ENCODE assay signal across 8 cellular contexts in genomic region chr14:55233591-55233990, GRCh38.
"Had no signal": no experiment of that assay in that cellular context is flagged by ENCODE, and none has a peak within 500 bp of the region (broad histone marks: within the 10 kb centered on the region; RNA-seq: fewer than 3 reads in every experiment).

No MANE protein-coding gene starts in this region.

- ATAC-seq: GM12878 had no signal

- H3K4me3 ChIP-seq: GM12878 had no signal

- DNase-seq: GDM1, GF-D8 had no signal

- FAIRE-seq: G401.6, GM12878, GM12891, GM12892, GM18507, GM19239 had no signal
